Comparison of ENCODE assay signal across 11 cellular contexts in the genomic region with DNA sequence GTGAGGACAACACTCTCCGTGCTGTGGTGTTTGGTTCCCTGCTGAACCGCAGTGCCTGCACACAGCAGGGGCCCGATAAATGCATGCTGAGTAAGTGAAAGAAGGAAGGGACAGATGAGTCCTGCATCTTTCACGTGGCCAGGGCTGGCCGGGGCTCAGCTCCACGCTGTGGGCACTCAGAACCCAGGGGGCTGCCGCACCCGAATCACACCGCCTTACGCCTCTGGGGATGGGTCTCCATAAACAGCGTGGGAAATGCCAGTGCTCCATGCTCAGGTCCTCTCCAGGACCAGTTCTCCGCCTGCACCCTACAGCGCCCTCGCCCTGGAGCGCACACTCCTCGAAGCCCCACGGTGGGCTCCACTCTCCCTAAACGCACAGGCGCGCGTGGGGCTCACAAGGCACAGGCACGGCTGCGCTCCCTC. TPM values are rescaled to one million over a fixed set of nuclear protein-coding genes. Genes with fewer than 3 reads are reported as not detected.
DNase-seq lines count a peak whose midpoint lies in the region; ATAC-seq and TF ChIP-seq lines count a peak whose summit lies in the region.
"Had no signal": no experiment of that assay in that cellular context is flagged by ENCODE, and none has a peak within 500 bp of the region (broad histone marks: within the 10 kb centered on the region; RNA-seq: fewer than 3 reads in every experiment).

No MANE protein-coding gene starts in this region.

- H3K27ac Mint-ChIP-seq in activated CD8-positive, alpha-beta T cell treated with anti-CD3 and anti-CD28 coated beads, Interleukin-2, amount 10 ng/mL, durations not matched to agents 7 days and 5 days = peak overlapping the region; percentile 81

- H3K9me3 Mint-ChIP-seq in activated CD8-positive, alpha-beta T cell treated with anti-CD3 and anti-CD28 coated beads, Interleukin-2, amount 10 ng/mL, durations not matched to agents 7 days and 5 days (ENCODE audit: insufficient read depth) = no peaks in the 10 kb centered on the region

- H3K4me1 ChIP-seq in HAP-1 = no peaks in the 10 kb centered on the region
- H3K4me1 ChIP-seq in iPS DF 6.9 (ENCODE audit: control insufficient read depth, insufficient read depth, low read length) = no peaks in the 10 kb centered on the region
- H3K4me1 ChIP-seq in spleen = peaks cover 3 to 60% (median 40%) of the 10 kb centered on the region in 6 donors

- no peak for TF ChIP-seq POLR2A in spleen (IDR thresholded peaks at IDR 0.05)

- H3K4me3 ChIP-seq in HAP-1 (peak overlapping the region; percentile 16; the same call in 1 of the 2 replicates), iPS DF 6.9 (ENCODE audit: low read length) (peak overlapping the region; percentile 40; the same call in 1 of the 2 replicates), spleen (peak overlapping the region; percentile 20 to 78 (median 52))
- H3K4me3 ChIP-seq: K562 had no signal

- H3K36me3 ChIP-seq in HAP-1 (replicated peaks) (no peaks in the 10 kb centered on the region), iPS DF 6.9 (ENCODE audit: control insufficient read depth, insufficient read depth, low read length) (no peaks in the 10 kb centered on the region), spleen (no peaks in the 10 kb centered on the region)
- H3K36me3 ChIP-seq: adrenal gland had no signal

- H3K9me3 ChIP-seq in HAP-1 (no peaks in the 10 kb centered on the region), iPS DF 6.9 (ENCODE audit: control insufficient read depth, insufficient read depth, low read length) (no peaks in the 10 kb centered on the region), spleen (no peaks in the 10 kb centered on the region)
- H3K9me3 ChIP-seq: adrenal gland had no signal

- WGBS in iPS DF 6.9 (ENCODE audit: insufficient coverage, insufficient read length) = no CpG with 5 or more reads among the region's 23 CpGs
- 15 to 23% (median 20%) methylated on average over 10 to 23 of the region's 23 CpGs for WGBS in spleen, 5 donors

- CTCF ChIA-PET in activated CD8-positive, alpha-beta T cell treated with anti-CD3 and anti-CD28 coated beads, Interleukin-2, amount 10 ng/mL, durations not matched to agents 7 days and 5 days (lab: Charles Lee) = no interaction called here

- H3K36me3 Mint-ChIP-seq in activated CD8-positive, alpha-beta T cell treated with anti-CD3 and anti-CD28 coated beads, Interleukin-2, amount 10 ng/mL, durations not matched to agents 7 days and 5 days (ENCODE audit: low read depth) = no peaks in the 10 kb centered on the region

- DNase-seq in HAP-1 (ENCODE audit: low spot score in 2 of 2) = no peak
- peak; percentile 52 for DNase-seq in activated CD8-positive, alpha-beta T cell treated with anti-CD3 and anti-CD28 coated beads, Interleukin-2, amount 10 ng/mL, durations not matched to agents 7 days and 5 days
- DNase-seq in iPS DF 6.9 (ENCODE audit: low read depth, low spot score) = no peak
- peak; percentile 74 for DNase-seq in spleen
- no peak for DNase-seq in NCI-H2081 treated with DMSO at 0.1 percent for 48 hours (lab: John Stamatoyannopoulos, UW)
- no peak for DNase-seq in NCI-H1930 (lab: John Stamatoyannopoulos, UW)
- DNase-seq: SIG-M5 had no signal

- ATAC-seq in activated CD8-positive, alpha-beta T cell treated with anti-CD3 and anti-CD28 coated beads, Interleukin-2, amount 10 ng/mL, durations not matched to agents 7 days and 5 days = peak; percentile 25
- no peak for ATAC-seq in GM21619 (IDR thresholded peaks at IDR 0.05; ENCODE audit: unreplicated experiment)
- no peak for ATAC-seq in HG02981 (IDR thresholded peaks at IDR 0.05; ENCODE audit: unreplicated experiment)
- ATAC-seq: K562 had no signal

- in situ Hi-C loops in HAP-1 (cut with MboI; ENCODE audit: low sequenced_read_pairs) = no loop called here

- POLR2A ChIA-PET in activated CD8-positive, alpha-beta T cell treated with anti-CD3 and anti-CD28 coated beads, Interleukin-2, amount 10 ng/mL, durations not matched to agents 7 days and 5 days (lab: Charles Lee) = interaction anchor here (1.0 to 1.3 kb wide), 2 partner anchors 90 to 108 kb away, joined by 3 to 5 read pairs; no protein-coding TSS in a partner anchor

- peaks cover 32% of the 10 kb centered on the region for H3K27me3 Mint-ChIP-seq in activated CD8-positive, alpha-beta T cell treated with anti-CD3 and anti-CD28 coated beads, Interleukin-2, amount 10 ng/mL, durations not matched to agents 7 days and 5 days (ENCODE audit: low read depth)

- intact Hi-C loops in spleen (cut with DNase I; ENCODE audit: low total_unique reads) = no loop called here

- TF ChIP-seq CTCF in spleen (IDR thresholded peaks at IDR 0.05 in 8 of 11, conservative IDR thresholded peaks at IDR 0.05 in 3 of 11) = no peak

- H3K27me3 ChIP-seq in HAP-1 (ENCODE audit: low read depth) (peaks cover 8% of the 10 kb centered on the region), iPS DF 6.9 (ENCODE audit: control insufficient read depth, insufficient read depth, low read length) (peaks cover 18% of the 10 kb centered on the region; the same call in 1 of the 2 replicates), spleen (replicated peaks in 1 of 7) (peaks cover 3 to 50% (median 25%) of the 10 kb centered on the region in 7 donors)

- peaks cover 51% of the 10 kb centered on the region for H3K4me1 Mint-ChIP-seq in activated CD8-positive, alpha-beta T cell treated with anti-CD3 and anti-CD28 coated beads, Interleukin-2, amount 10 ng/mL, durations not matched to agents 7 days and 5 days (ENCODE audit: low read depth)

- H3K27ac ChIP-seq in iPS DF 6.9 (ENCODE audit: low read length) (no peak overlapping the region), spleen (peak overlapping the region in 5 of 8 donors; percentile 69 to 88 (median 77))
- H3K27ac ChIP-seq: adrenal gland had no signal

- peak overlapping the region; percentile 75 for H3K4me3 Mint-ChIP-seq in activated CD8-positive, alpha-beta T cell treated with anti-CD3 and anti-CD28 coated beads, Interleukin-2, amount 10 ng/mL, durations not matched to agents 7 days and 5 days

RNA-seq across cellular contexts. Expression of gene RASGEF1A, which starts 38.1 kb away (rescaled TPM):
- 1 to 10 TPM; 3.6 to 4.0 TPM for total RNA-seq in activated CD8-positive, alpha-beta T cell treated with anti-CD3 and anti-CD28 coated beads, Interleukin-2, amount 10 ng/mL, durations not matched to agents 7 days and 5 days
- 1 to 10 TPM; 2.5 to 7.1 (median 3.6) TPM for total RNA-seq in spleen
- 1 to 10 TPM; 1.9 to 3.1 (median 2.1) TPM for polyA plus RNA-seq in spleen

Comparison
In these comparisons a context has a peak if more than half of its experiments do, and no peak if none do; other contexts are left out.
1. DNase-seq: peak in activated CD8-positive, alpha-beta T cell treated with anti-CD3 and anti-CD28 coated beads, Interleukin-2, amount 10 ng/mL, durations not matched to agents 7 days and 5 days (single experiment) and spleen (single experiment); none in HAP-1 (0 of 2), iPS DF 6.9 (single experiment), NCI-H2081 treated with DMSO at 0.1 percent for 48 hours (single experiment) and NCI-H1930 (0 of 2).
2. Peak in every context shown above with its lines, with median percentiles within 50 percentile points of each other: H3K4me3 ChIP-seq.